Comparison of ENCODE assay signal across 9 cellular contexts in the genomic region with DNA sequence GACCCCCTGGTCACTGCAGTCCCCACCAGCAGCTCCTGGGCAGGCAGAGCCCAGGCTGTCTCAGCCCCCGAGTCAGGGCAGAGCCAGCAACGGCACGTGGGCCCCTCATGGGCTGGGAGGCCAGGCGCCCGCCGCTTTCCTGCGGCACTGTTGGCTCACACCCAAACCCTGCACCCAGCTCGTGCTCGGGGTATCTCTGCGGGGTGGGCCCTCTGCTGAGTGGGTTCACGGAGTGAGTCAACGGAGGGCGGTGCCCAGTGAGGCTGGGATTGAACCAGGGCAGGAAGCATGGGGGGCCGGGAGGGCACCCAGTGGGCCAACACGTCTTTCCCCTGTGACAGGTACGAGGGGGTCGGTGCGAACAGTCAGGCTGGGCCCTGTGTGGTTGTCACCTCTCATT. TPM values are rescaled to one million over a fixed set of nuclear protein-coding genes. Genes with fewer than 3 reads are reported as not detected.
DNase-seq lines count a peak whose midpoint lies in the region; ATAC-seq, FAIRE-seq and TF ChIP-seq lines count a peak whose summit lies in the region.
"Had no signal": no experiment of that assay in that cellular context is flagged by ENCODE, and none has a peak within 500 bp of the region (broad histone marks: within the 10 kb centered on the region; RNA-seq: fewer than 3 reads in every experiment).

No MANE protein-coding gene starts in this region.

- H3K27ac ChIP-seq in HL-60 (replicated peaks) = peak overlapping the region; percentile 36; the same call in 1 of the 2 replicates
- no peak overlapping the region for H3K27ac ChIP-seq in kidney (ENCODE audit: low read depth in 2 of 2, low read length in 2 of 2)
- no peak overlapping the region for H3K27ac ChIP-seq in SJCRH30

- no peak for DNase-seq in HL-60 (ENCODE audit: low read depth in 1 of 2, low spot score in 1 of 2)
- DNase-seq in activated T-cell treated with anti-CD3 and anti-CD28 coated beads, Interleukin-2, amount 50 U/mL, for 1 hour = peak; percentile 77
- DNase-seq in kidney = peak; percentile 79
- DNase-seq in stimulated activated CD8-positive, alpha-beta memory T cell treated with anti-CD3 and anti-CD28 coated beads, Interleukin-4, amount 100 ng/mL, for 48 hours = peak; percentile 86
- DNase-seq in SJCRH30 = no peak
- no peak for DNase-seq in SKM-1 treated with dmso at 0.1 percent for 144 hours (lab: John Stamatoyannopoulos, UW; ENCODE audit: unreplicated experiment)

- intact Hi-C loops in kidney (cut with DNase I) = no loop called here

- H3K4me1 ChIP-seq in kidney (ENCODE audit: control insufficient read depth in 1 of 2, insufficient read depth in 1 of 2, low read depth in 1 of 2, low read length in 2 of 2) (peaks cover 0 to 5% of the 10 kb centered on the region in 2 donors), SJCRH30 (no peaks in the 10 kb centered on the region)

- no peak for ATAC-seq in HG03175 (IDR thresholded peaks at IDR 0.05; ENCODE audit: unreplicated experiment)
- no peak for ATAC-seq in GM18519 (IDR thresholded peaks at IDR 0.05; ENCODE audit: low FRiP score, unreplicated experiment)

- H3K9ac ChIP-seq in kidney (ENCODE audit: low read length in 2 of 2) = no peak overlapping the region

- no peaks in the 10 kb centered on the region for H3K9me3 ChIP-seq in kidney (ENCODE audit: control insufficient read depth in 1 of 2, low read length in 2 of 2)
- no peaks in the 10 kb centered on the region for H3K9me3 ChIP-seq in SJCRH30 (replicated peaks)

- H3K27me3 ChIP-seq in HL-60 (ENCODE audit: insufficient read depth, poor library complexity, severe bottlenecking) = no peaks in the 10 kb centered on the region
- H3K27me3 ChIP-seq in SJCRH30 = peaks cover 5% of the 10 kb centered on the region; the same call in 1 of the 2 replicates

- H3K36me3 ChIP-seq in kidney (ENCODE audit: control insufficient read depth in 1 of 2, insufficient read depth in 2 of 2, low read length in 2 of 2) = no peaks in the 10 kb centered on the region
- no peaks in the 10 kb centered on the region for H3K36me3 ChIP-seq in SJCRH30

- no peak for FAIRE-seq in kidney (lab: Jason Lieb, UNC)

- TF ChIP-seq CTCF in HL-60 (IDR thresholded peaks at IDR 0.05; ENCODE audit: insufficient read depth, low read length) = no peak
- TF ChIP-seq CTCF in kidney (IDR thresholded peaks at IDR 0.05; ENCODE audit: borderline replicate concordance, extremely low read depth, insufficient read depth) = no peak

- H3K4me3 ChIP-seq in HL-60 (replicated peaks; ENCODE audit: insufficient read depth, low read length) (no peak overlapping the region), kidney (ENCODE audit: low read length in 2 of 2) (no peak overlapping the region), SJCRH30 (no peak overlapping the region)

RNA-seq across cellular contexts. Expression of a gene that starts 28.9 kb away (rescaled TPM):
- 48.2 TPM for total RNA-seq in kidney
- 36.4 TPM for polyA plus RNA-seq in kidney (ENCODE audit: insufficient read depth, low read depth, low replicate concordance)
- 0.04 TPM in 1 of 2 replicates, not detected in the other for total RNA-seq in SJCRH30 (2014; rRNA removed; shearing (Covaris generic))

RNA-seq across cellular contexts. Expression of a gene that starts 49.2 kb away (rescaled TPM):
- 44.8 TPM for total RNA-seq in kidney
- polyA plus RNA-seq in kidney (ENCODE audit: insufficient read depth, low read depth, low replicate concordance) = 80.8 TPM
- 21.4 and 22.0 TPM in 2 replicates for total RNA-seq in SJCRH30 (2014; rRNA removed; shearing (Covaris generic))

RNA-seq across cellular contexts. Expression of a gene that starts 49.7 kb away (rescaled TPM):
- 14.7 TPM for total RNA-seq in kidney
- polyA plus RNA-seq in kidney (ENCODE audit: insufficient read depth, low read depth, low replicate concordance) = 4.8 TPM
- 6.4 and 8.6 TPM in 2 replicates for total RNA-seq in SJCRH30 (2014; rRNA removed; shearing (Covaris generic))

RNA-seq across cellular contexts. Expression of a gene that starts 57.4 kb away (rescaled TPM):
- 0.13 TPM for total RNA-seq in kidney
- 0.17 TPM for polyA plus RNA-seq in kidney (ENCODE audit: insufficient read depth, low read depth, low replicate concordance)
- not detected in 2 replicates for total RNA-seq in SJCRH30 (2014; rRNA removed; shearing (Covaris generic))
- total RNA-seq: renal cortical epithelial cell had no signal

Comparison
In these comparisons a context has a peak if more than half of its experiments do, and no peak if none do; other contexts are left out.
1. DNase-seq: peak in activated T-cell treated with anti-CD3 and anti-CD28 coated beads, Interleukin-2, amount 50 U/mL, for 1 hour (single experiment), kidney (single experiment) and stimulated activated CD8-positive, alpha-beta memory T cell treated with anti-CD3 and anti-CD28 coated beads, Interleukin-4, amount 100 ng/mL, for 48 hours (single experiment); none in HL-60 (0 of 2), SJCRH30 (0 of 2) and SKM-1 treated with dmso at 0.1 percent for 144 hours (single experiment).
2. RNA of a gene that starts 28.9 kb away (total RNA-seq): 48.2 TPM in kidney (single experiment); 0.04 TPM in SJCRH30; every median in the first group is over 10 times any median in the second.